Comparison of ENCODE assay signal across 8 cellular contexts in the genomic region with DNA sequence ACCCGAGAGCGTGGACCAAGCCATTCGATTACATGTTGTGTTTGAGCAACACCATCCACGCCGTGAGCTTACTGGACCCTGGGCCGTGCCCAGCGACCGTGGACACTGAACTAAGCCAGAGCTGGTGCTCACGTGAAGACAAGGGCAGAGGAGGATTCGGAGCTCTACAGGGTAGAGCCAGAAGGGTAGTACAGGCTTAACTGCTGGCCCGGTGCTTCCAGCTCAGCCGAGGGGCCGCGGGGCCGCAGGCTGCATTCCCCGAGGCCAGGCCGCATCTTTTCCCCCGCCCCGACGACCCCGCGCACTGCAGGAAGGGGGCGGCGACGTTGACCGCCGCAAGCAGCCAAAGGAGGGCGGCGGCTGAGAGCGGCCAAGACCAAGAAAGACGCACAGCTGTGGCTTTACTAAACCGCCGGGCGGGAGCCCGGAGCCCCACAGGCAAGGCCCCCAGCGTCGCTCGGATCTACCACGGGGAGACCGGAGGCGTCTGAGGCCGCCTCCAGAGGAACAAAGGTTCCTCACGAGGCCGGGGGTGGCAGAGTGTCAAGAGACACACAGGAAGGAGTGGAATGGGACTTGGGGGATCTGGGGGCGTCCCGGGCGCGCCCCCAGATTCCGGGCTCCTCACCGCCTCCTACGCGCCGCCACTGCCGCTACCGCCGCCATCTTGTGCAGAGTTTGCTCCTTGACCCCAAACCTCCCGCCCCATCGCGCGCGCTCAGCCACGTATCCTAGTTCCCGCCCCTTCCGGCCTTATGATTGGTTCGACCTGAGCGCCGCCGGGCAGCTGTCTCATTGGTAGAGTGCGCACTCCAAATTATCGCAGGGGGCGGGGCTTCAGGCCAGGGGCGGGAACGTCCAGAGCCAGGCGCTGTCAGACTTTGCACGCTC. TPM values are rescaled to one million over a fixed set of nuclear protein-coding genes. Genes with fewer than 3 reads are reported as not detected.
DNase-seq lines count a peak whose midpoint lies in the region; ATAC-seq and TF ChIP-seq lines count a peak whose summit lies in the region.

A gene (minus strand): TSS at position 680 of the 891 bp plus-strand sequence. CDS start 14 bp downstream, at position 666.

- H3K27ac Mint-ChIP-seq in activated T-helper 2 cell treated with anti-CD3 and anti-CD28 coated beads, Interferon-gamma antibody, Interleukin-2, Interleukin-4, amounts not matched to agents 10 μg/mL and 5 μg/mL and 100 μg/mL, durations not matched to agents 14 hours and 24 hours and 36 hours = peak within 1 kb of the TSS; percentile 97
- H3K27ac Mint-ChIP-seq in natural killer cell = peak within 1 kb of the TSS; percentile 94 to 96

- H3K9me3 ChIP-seq in DOHH2 (ENCODE audit: control insufficient read depth, insufficient read depth, low read length) (no peaks in the 10 kb centered on the region), RWPE2 (ENCODE audit: severe bottlenecking) (no peaks in the 10 kb centered on the region)

- H3K4me3 ChIP-seq in DOHH2 (ENCODE audit: low read length) = peak within 1 kb of the TSS; percentile 97
- H3K4me3 ChIP-seq in RWPE2 (ENCODE audit: severe bottlenecking) = peak within 1 kb of the TSS; percentile 97
- H3K4me3 ChIP-seq in fibroblast of mammary gland (ENCODE audit: control insufficient read depth, low read depth, low read length) = peak within 1 kb of the TSS; percentile 82

- H3K9me2 ChIP-seq in DOHH2 (replicated peaks; ENCODE audit: control insufficient read depth, low read length) = no peaks in the 10 kb centered on the region

- peaks cover 84% of the 10 kb centered on the region for H3K79me2 ChIP-seq in DOHH2 (ENCODE audit: control insufficient read depth, low read length)

- H3K27ac ChIP-seq in DOHH2 (ENCODE audit: low read depth, low read length) (peak within 1 kb of the TSS; percentile 78), RWPE2 (ENCODE audit: poor library complexity, severe bottlenecking) (peak within 1 kb of the TSS; percentile 69)

- peak within 1 kb of the TSS; percentile 98 for H3K4me3 Mint-ChIP-seq in activated T-helper 2 cell treated with anti-CD3 and anti-CD28 coated beads, Interferon-gamma antibody, Interleukin-2, Interleukin-4, amounts not matched to agents 10 μg/mL and 5 μg/mL and 100 μg/mL, durations not matched to agents 14 hours and 24 hours and 36 hours (ENCODE audit: low read depth)
- H3K4me3 Mint-ChIP-seq in natural killer cell = peak within 1 kb of the TSS; percentile 94

- H3K4me2 ChIP-seq in DOHH2 (ENCODE audit: low read length) = peak within 1 kb of the TSS; percentile 87

- intact Hi-C loops in activated T-helper 2 cell treated with anti-CD3 and anti-CD28 coated beads, Interferon-gamma antibody, Interleukin-2, Interleukin-4, amounts not matched to agents 10 μg/mL and 5 μg/mL and 100 μg/mL, durations not matched to agents 14 hours and 24 hours and 36 hours (cut with micrococcal nuclease) = loop anchor here (1.0 to 2.0 kb wide), 5 partner anchors 19 to 63 kb away; a partner anchor contains a TSS
- intact Hi-C loops in natural killer cell (cut with micrococcal nuclease) = loop anchor here (1.0 to 2.0 kb wide), 3 partner anchors 19 to 47 kb away; a partner anchor contains a TSS

- H3K27me3 Mint-ChIP-seq in activated T-helper 2 cell treated with anti-CD3 and anti-CD28 coated beads, Interferon-gamma antibody, Interleukin-2, Interleukin-4, amounts not matched to agents 10 μg/mL and 5 μg/mL and 100 μg/mL, durations not matched to agents 14 hours and 24 hours and 36 hours (ENCODE audit: low read depth) = no peaks in the 10 kb centered on the region
- H3K27me3 Mint-ChIP-seq in natural killer cell (ENCODE audit: low read depth in 2 of 2) = no peaks in the 10 kb centered on the region

- DNase-seq in H4 (ENCODE audit: low spot score) = peak; percentile 97
- peak; percentile 98 for DNase-seq in LoVo (ENCODE audit: low spot score)
- peak; percentile 99 for DNase-seq in RWPE2 (ENCODE audit: low spot score)
- DNase-seq in activated T-helper 2 cell treated with anti-CD3 and anti-CD28 coated beads, Interferon-gamma antibody, Interleukin-2, Interleukin-4, amounts not matched to agents 10 μg/mL and 5 μg/mL and 100 μg/mL, durations not matched to agents 14 hours and 24 hours and 36 hours (ENCODE audit: low spot score) = peak; percentile 98
- peak; percentile 96 for DNase-seq in fibroblast of mammary gland (ENCODE audit: low read depth)
- DNase-seq in natural killer cell = peak; percentile 95
- peak; percentile 100 for DNase-seq in stimulated activated naive CD4-positive, alpha-beta T cell treated with Interleukin-2 at 50 U/mL for 16 hours (lab: John Stamatoyannopoulos, UW)

- no peak for TF ChIP-seq CTCF in DOHH2 (IDR thresholded peaks at IDR 0.05; ENCODE audit: low read depth, low read length, poor library complexity, severe bottlenecking)
- TF ChIP-seq CTCF in RWPE2 (IDR thresholded peaks at IDR 0.05; ENCODE audit: poor library complexity, severe bottlenecking) = no peak
- TF ChIP-seq CTCF in fibroblast of mammary gland (conservative IDR thresholded peaks at IDR 0.05; ENCODE audit: control insufficient read depth, insufficient read depth, low read depth, low read length) = no peak
- TF ChIP-seq CTCF in natural killer cell (IDR thresholded peaks at IDR 0.05) = no peak

- no peaks in the 10 kb centered on the region for H3K27me3 ChIP-seq in DOHH2 (ENCODE audit: control insufficient read depth, low read length)
- no peaks in the 10 kb centered on the region for H3K27me3 ChIP-seq in RWPE2 (ENCODE audit: insufficient read depth, poor library complexity, severe bottlenecking)

- peaks cover 43% of the 10 kb centered on the region for H3K36me3 Mint-ChIP-seq in activated T-helper 2 cell treated with anti-CD3 and anti-CD28 coated beads, Interferon-gamma antibody, Interleukin-2, Interleukin-4, amounts not matched to agents 10 μg/mL and 5 μg/mL and 100 μg/mL, durations not matched to agents 14 hours and 24 hours and 36 hours (ENCODE audit: low read depth)
- no peaks in the 10 kb centered on the region for H3K36me3 Mint-ChIP-seq in natural killer cell

- no peaks in the 10 kb centered on the region for H3K9me3 Mint-ChIP-seq in activated T-helper 2 cell treated with anti-CD3 and anti-CD28 coated beads, Interferon-gamma antibody, Interleukin-2, Interleukin-4, amounts not matched to agents 10 μg/mL and 5 μg/mL and 100 μg/mL, durations not matched to agents 14 hours and 24 hours and 36 hours
- H3K9me3 Mint-ChIP-seq in natural killer cell = no peaks in the 10 kb centered on the region

- H3K36me3 ChIP-seq in DOHH2 (ENCODE audit: control insufficient read depth, low read length) (peaks cover 72% of the 10 kb centered on the region), RWPE2 (ENCODE audit: low read depth) (peaks cover 48% of the 10 kb centered on the region)

- ATAC-seq in RWPE2 (ENCODE audit: low read depth) (peak; percentile 97), natural killer cell (peak; percentile 97 to 99 (median 97))

- H3K4me1 ChIP-seq in DOHH2 (ENCODE audit: control insufficient read depth, low read length) = peaks cover 29% of the 10 kb centered on the region
- H3K4me1 ChIP-seq in RWPE2 (ENCODE audit: insufficient read depth, poor library complexity, severe bottlenecking) = no peaks in the 10 kb centered on the region

- H4K20me1 ChIP-seq in DOHH2 (ENCODE audit: control insufficient read depth, insufficient read depth, low read depth, low read length) = peaks cover 3% of the 10 kb centered on the region; the same call in 1 of the 2 replicates

- no peaks in the 10 kb centered on the region for H3F3A ChIP-seq in DOHH2 (ENCODE audit: control insufficient read depth, insufficient read depth)

- H3K4me1 Mint-ChIP-seq in activated T-helper 2 cell treated with anti-CD3 and anti-CD28 coated beads, Interferon-gamma antibody, Interleukin-2, Interleukin-4, amounts not matched to agents 10 μg/mL and 5 μg/mL and 100 μg/mL, durations not matched to agents 14 hours and 24 hours and 36 hours (ENCODE audit: low read depth) = peaks cover 22% of the 10 kb centered on the region
- peaks cover 6 to 13% of the 10 kb centered on the region in 2 donors for H3K4me1 Mint-ChIP-seq in natural killer cell

RNA-seq across cellular contexts. Expression of the gene that starts here (rescaled TPM):
- total RNA-seq in H4 (2014; rRNA removed; shearing (Covaris generic)) = 142 and 153 TPM in 2 replicates
- total RNA-seq in activated T-helper 2 cell treated with anti-CD3 and anti-CD28 coated beads, Interferon-gamma antibody, Interleukin-2, Interleukin-4, amounts not matched to agents 10 μg/mL and 5 μg/mL and 100 μg/mL, durations not matched to agents 14 hours and 24 hours and 36 hours = 274 and 279 TPM in 2 replicates
- total RNA-seq in natural killer cell = 100 to 1,000 TPM; 236 to 275 (median 246) TPM

Comparison
In these comparisons a context has a peak if more than half of its experiments do, and no peak if none do; other contexts are left out.
1. Peak in every context shown above with its lines: DNase-seq, ATAC-seq, H3K4me3 ChIP-seq and H3K27ac ChIP-seq.